In genomic region chr4:125314676-125315570, GRCh38 we compare ENCODE assay signal across 8 cellular contexts. TPM values are rescaled to one million over a fixed set of nuclear protein-coding genes. Genes with fewer than 3 reads are reported as not detected.
DNase-seq lines count a peak whose midpoint lies in the region; ATAC-seq and TF ChIP-seq lines count a peak whose summit lies in the region.

TSS of gene FAT4 (plus strand) at chr4:125314955. CDS start at chr4:125316412, 1,457 bp downstream.

- no peaks in the 10 kb centered on the region for H3K36me3 ChIP-seq in effector memory CD4-positive, alpha-beta T cell (ENCODE audit: control insufficient read depth, insufficient read depth, low read length)
- H3K36me3 ChIP-seq in liver (ENCODE audit: control insufficient read depth in 4 of 4, insufficient read depth in 3 of 4, low read depth in 1 of 4, low read length in 3 of 4): no peaks in the 10 kb centered on the region

- H3K27ac ChIP-seq in VCaP (peak within 1 kb of the TSS; percentile 42; the same call in 1 of the 2 replicates), liver (ENCODE audit: low read depth in 1 of 2, low read length in 2 of 2) (peak within 1 kb of the TSS; percentile 95 to 96)
- H3K27ac ChIP-seq in effector memory CD4-positive, alpha-beta T cell (ENCODE audit: insufficient read depth, low read length, poor library complexity, severe bottlenecking): no peak within 1 kb of the TSS

- TF ChIP-seq CTCF in AG04449 (IDR thresholded peaks at IDR 0.05; ENCODE audit: insufficient read depth, low read length, missing control alignments): peak; percentile 1
- no peak for TF ChIP-seq CTCF in VCaP (conservative IDR thresholded peaks at IDR 0.05)
- TF ChIP-seq CTCF in liver (IDR thresholded peaks at IDR 0.05; ENCODE audit: low read depth, low read length, missing input control): peak; percentile 18

- peak within 1 kb of the TSS; percentile 90 for H3K4me3 ChIP-seq in AG04449 (ENCODE audit: low read depth, low read length)
- peak within 1 kb of the TSS; percentile 57 for H3K4me3 ChIP-seq in effector memory CD4-positive, alpha-beta T cell (ENCODE audit: insufficient read depth, low read depth, low read length, poor library complexity, severe bottlenecking)
- peak within 1 kb of the TSS; percentile 81 to 90 (median 85) for H3K4me3 ChIP-seq in liver (ENCODE audit: low read depth in 1 of 3, low read length in 3 of 3)

- H3K9ac ChIP-seq in liver (ENCODE audit: low read depth in 1 of 2, low read length in 2 of 2): peak within 1 kb of the TSS; percentile 77 to 80

- H3K9me3 ChIP-seq in effector memory CD4-positive, alpha-beta T cell (ENCODE audit: control insufficient read depth, low read length): no peaks in the 10 kb centered on the region
- H3K9me3 ChIP-seq in liver (ENCODE audit: control insufficient read depth in 4 of 4, low read length in 3 of 4): no peaks in the 10 kb centered on the region

- POLR2A ChIA-PET in AG04449 (lab: Yijun Ruan, JAX): interaction anchor here (0.6 to 1.3 kb wide), 5 partner anchors 9 to 578 kb away, joined by 3 to 4 read pairs (median 3); no protein-coding TSS in a partner anchor

- TF ChIP-seq RAD21 in liver (IDR thresholded peaks at IDR 0.05): peak; percentile 56 to 66

- DNase-seq in AG04449 (ENCODE audit: low read depth, low spot score) (peak; percentile 90), NCI-H2107 (lab: John Stamatoyannopoulos, UW) (peak; percentile 16)
- DNase-seq in effector memory CD4-positive, alpha-beta T cell: no peak
- DNase-seq in stimulated activated CD4-positive, alpha-beta T cell treated with anti-CD3 and anti-CD28 coated beads, Interleukin-4, amount 100 ng/mL, for 24 hours: peak; percentile 28

- ATAC-seq in GM18520 (IDR thresholded peaks at IDR 0.05; ENCODE audit: unreplicated experiment): peak; percentile 80
- ATAC-seq in HG03025 (IDR thresholded peaks at IDR 0.05; ENCODE audit: low FRiP score, unreplicated experiment): peak; percentile 81

- peaks cover 24% of the 10 kb centered on the region for H3K4me1 ChIP-seq in effector memory CD4-positive, alpha-beta T cell (ENCODE audit: control insufficient read depth, insufficient read depth, low read length, poor library complexity, severe bottlenecking)
- H3K4me1 ChIP-seq in liver (ENCODE audit: control insufficient read depth in 4 of 4, insufficient read depth in 4 of 4, low read length in 3 of 4): peaks cover 4 to 38% (median 22%) of the 10 kb centered on the region in 4 donors

- H3K27me3 ChIP-seq in effector memory CD4-positive, alpha-beta T cell (replicated peaks; ENCODE audit: control insufficient read depth, insufficient read depth, low read length, poor library complexity, severe bottlenecking): peaks cover 16% of the 10 kb centered on the region
- H3K27me3 ChIP-seq in liver (ENCODE audit: control insufficient read depth in 4 of 4, insufficient read depth in 4 of 4, low read length in 3 of 4): no peaks in the 10 kb centered on the region

- CTCF ChIA-PET in AG04449 (lab: Yijun Ruan, JAX): interaction anchor here (0.6 to 2.6 kb wide), 24 partner anchors 7 to 1276 kb away, joined by 3 to 14 read pairs (median 3); no protein-coding TSS in a partner anchor

- under 1% methylated on average over 68 of the region's 68 CpGs for WGBS in liver

TF ChIP-seq in liver, 16 proteins besides CTCF, POLR2A, EP300 and RAD21:
- TF ChIP-seq ZBTB33 (IDR thresholded peaks at IDR 0.05) (peak; percentile 67), HNF4G (IDR thresholded peaks at IDR 0.05) (peak; percentile 78), TAF1 (conservative IDR thresholded peaks at IDR 0.05) (peak; percentile 86), MAX (IDR thresholded peaks at IDR 0.05) (peak; percentile 79), HNF4A (conservative IDR thresholded peaks at IDR 0.05) (peak; percentile 85 to 87), NR2F2 (IDR thresholded peaks at IDR 0.05) (peak; percentile 33), SP1 (IDR thresholded peaks at IDR 0.05) (peak; percentile 95), REST (IDR thresholded peaks at IDR 0.05) (peak; percentile 87), FOXA1 (IDR thresholded peaks at IDR 0.05) (peak; percentile 83), EGR1 (IDR thresholded peaks at IDR 0.05; ENCODE audit: low read depth in 2 of 2) (peak in 1 of 2 donors; percentile 44), ATF3 (IDR thresholded peaks at IDR 0.05) (no peak), YY1 (IDR thresholded peaks at IDR 0.05) (peak; percentile 82), GABPA (IDR thresholded peaks at IDR 0.05 in 1 of 2, conservative IDR thresholded peaks at IDR 0.05 in 1 of 2) (peak in 1 of 2 donors; percentile 31), FOXA2 (IDR thresholded peaks at IDR 0.05) (peak; percentile 61), RXRA (IDR thresholded peaks at IDR 0.05) (peak; percentile 76 to 85), JUND (IDR thresholded peaks at IDR 0.05) (peak in 1 of 2 donors; percentile 66)

RNA-seq across cellular contexts. Expression of gene FAT4, which starts in this region (rescaled TPM):
- 10 to 100 TPM in 1 of 2 donors, 1 to 10 TPM in 1; 7.2 to 11.5 TPM for total RNA-seq in liver
- under 1 TPM; 0.90 to 0.96 TPM for polyA plus RNA-seq in liver

Comparison
In these comparisons a context has a peak if more than half of its experiments do, and no peak if none do; other contexts are left out.
1. DNase-seq: peak in AG04449 (single experiment), NCI-H2107 (single experiment) and stimulated activated CD4-positive, alpha-beta T cell treated with anti-CD3 and anti-CD28 coated beads, Interleukin-4, amount 100 ng/mL, for 24 hours (single experiment); none in effector memory CD4-positive, alpha-beta T cell (0 of 3).
2. Peak in every context shown above with its lines, with median percentiles within 50 percentile points of each other: H3K4me3 ChIP-seq.